In the genomic region with DNA sequence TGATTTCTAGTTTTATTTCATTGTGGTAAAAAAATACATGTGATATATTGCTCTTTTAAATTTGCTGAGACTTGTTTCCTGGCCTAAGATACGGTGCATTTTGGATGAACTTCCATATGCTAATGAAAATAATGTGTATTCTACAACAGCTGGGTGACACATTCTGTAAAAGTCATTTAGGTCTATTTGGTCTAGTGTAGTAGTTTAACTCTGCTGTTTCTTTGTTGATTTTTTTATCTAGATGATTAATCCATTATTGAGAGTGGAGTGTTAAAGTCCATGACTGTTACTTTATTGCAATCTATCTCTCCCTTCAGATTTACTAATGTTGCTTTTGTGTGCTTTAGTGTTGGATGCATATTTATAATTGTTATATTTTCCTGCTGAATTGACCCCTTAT, we compare ENCODE assay signal across 28 cellular contexts.
DNase-seq lines count a peak whose midpoint lies in the region; ATAC-seq and TF ChIP-seq lines count a peak whose summit lies in the region.
"Had no signal": no experiment of that assay in that cellular context is flagged by ENCODE, and none has a peak within 500 bp of the region (broad histone marks: within the 10 kb centered on the region; RNA-seq: fewer than 3 reads in every experiment).

No MANE protein-coding gene starts in this region.

- H3K27ac ChIP-seq in OCI-LY1 (ENCODE audit: low read depth, low read length, poor library complexity, severe bottlenecking) (peak overlapping the region; percentile 85), foreskin keratinocyte (no peak overlapping the region)
- H3K27ac ChIP-seq: breast epithelium, hepatocyte, sigmoid colon, SJCRH30, thyroid gland had no signal

- no peaks in the 10 kb centered on the region for H3K27me3 Mint-ChIP-seq in activated CD8-positive, alpha-beta memory T cell treated with anti-CD3 and anti-CD28 coated beads, Interleukin-2, amount 10 ng/mL, durations not matched to agents 7 days and 5 days
- no peaks in the 10 kb centered on the region for H3K27me3 Mint-ChIP-seq in dendritic cell treated with granulocyte-macrophage colony-stimulating factor and Interleukin-4, amounts not matched to agents 40 ng/mL and 50 ng/mL, for 4 days
- H3K27me3 Mint-ChIP-seq: progenitor cell of endocrine pancreas; stimulated activated naive CD8-positive, alpha-beta T cell treated with anti-CD3 and anti-CD28 coated beads, Interleukin-15, amount 100 ng/mL, for 72 hours had no signal

- intact Hi-C loops in dendritic cell treated with granulocyte-macrophage colony-stimulating factor and Interleukin-4, amounts not matched to agents 40 ng/mL and 50 ng/mL, for 4 days (cut with micrococcal nuclease): loop anchor here (5.0 kb wide), 1 partner anchor 39 kb away; no protein-coding TSS in a partner anchor

- no peak for ATAC-seq in activated CD8-positive, alpha-beta memory T cell treated with anti-CD3 and anti-CD28 coated beads, Interleukin-2, amount 10 ng/mL, durations not matched to agents 7 days and 5 days
- ATAC-seq in stimulated activated effector memory CD8-positive, alpha-beta T cell treated with anti-CD3 and anti-CD28 coated beads, Interleukin-12 subunit alpha, Interleukin-12 subunit beta, amount 100 ng/mL, for 72 hours: peak; percentile 74
- no peak for ATAC-seq in GM18517 (IDR thresholded peaks at IDR 0.05; ENCODE audit: unreplicated experiment)
- ATAC-seq in foreskin keratinocyte: no peak
- ATAC-seq: left colon; stimulated activated naive CD8-positive, alpha-beta T cell treated with anti-CD3 and anti-CD28 coated beads, Interleukin-15, amount 100 ng/mL, for 72 hours had no signal

- no peak overlapping the region for H3K4me3 ChIP-seq in OCI-LY1 (ENCODE audit: low read depth, low read length, poor library complexity, severe bottlenecking)
- H3K4me3 ChIP-seq: breast epithelium, hepatocyte, sigmoid colon, SJCRH30, thyroid gland had no signal

- 0 out of 2 replicates have a peak overlapping the region, but pooled peaks have one; percentile 29 for H3K9ac ChIP-seq in OCI-LY1 (ENCODE audit: low read length)

- TF ChIP-seq CTCF in OCI-LY1 (IDR thresholded peaks at IDR 0.05; ENCODE audit: low read length): no peak
- TF ChIP-seq CTCF in foreskin keratinocyte (conservative IDR thresholded peaks at IDR 0.05): no peak

- H3K9me3 Mint-ChIP-seq in activated CD8-positive, alpha-beta memory T cell treated with anti-CD3 and anti-CD28 coated beads, Interleukin-2, amount 10 ng/mL, durations not matched to agents 7 days and 5 days (ENCODE audit: low read depth): peaks cover 5% of the 10 kb centered on the region
- no peaks in the 10 kb centered on the region for H3K9me3 Mint-ChIP-seq in dendritic cell treated with granulocyte-macrophage colony-stimulating factor and Interleukin-4, amounts not matched to agents 40 ng/mL and 50 ng/mL, for 4 days
- no peaks in the 10 kb centered on the region for H3K9me3 Mint-ChIP-seq in stimulated activated effector memory CD8-positive, alpha-beta T cell treated with anti-CD3 and anti-CD28 coated beads, Interleukin-12 subunit alpha, Interleukin-12 subunit beta, amount 100 ng/mL, for 72 hours

- H3K27ac Mint-ChIP-seq in activated CD8-positive, alpha-beta memory T cell treated with anti-CD3 and anti-CD28 coated beads, Interleukin-2, amount 10 ng/mL, durations not matched to agents 7 days and 5 days: peak overlapping the region; percentile 14
- peak overlapping the region; percentile 26 for H3K27ac Mint-ChIP-seq in dendritic cell treated with granulocyte-macrophage colony-stimulating factor and Interleukin-4, amounts not matched to agents 40 ng/mL and 50 ng/mL, for 4 days
- peak overlapping the region; percentile 32 for H3K27ac Mint-ChIP-seq in stimulated activated effector memory CD8-positive, alpha-beta T cell treated with anti-CD3 and anti-CD28 coated beads, Interleukin-12 subunit alpha, Interleukin-12 subunit beta, amount 100 ng/mL, for 72 hours
- H3K27ac Mint-ChIP-seq: progenitor cell of endocrine pancreas; stimulated activated naive CD8-positive, alpha-beta T cell treated with anti-CD3 and anti-CD28 coated beads, Interleukin-15, amount 100 ng/mL, for 72 hours had no signal

- H3F3A ChIP-seq in OCI-LY1 (ENCODE audit: insufficient read depth, low read length): no peaks in the 10 kb centered on the region

- peaks cover 26% of the 10 kb centered on the region for H3K4me1 Mint-ChIP-seq in activated CD8-positive, alpha-beta memory T cell treated with anti-CD3 and anti-CD28 coated beads, Interleukin-2, amount 10 ng/mL, durations not matched to agents 7 days and 5 days
- peaks cover 55% of the 10 kb centered on the region for H3K4me1 Mint-ChIP-seq in dendritic cell treated with granulocyte-macrophage colony-stimulating factor and Interleukin-4, amounts not matched to agents 40 ng/mL and 50 ng/mL, for 4 days (ENCODE audit: low read depth)
- H3K4me1 Mint-ChIP-seq in stimulated activated effector memory CD8-positive, alpha-beta T cell treated with anti-CD3 and anti-CD28 coated beads, Interleukin-12 subunit alpha, Interleukin-12 subunit beta, amount 100 ng/mL, for 72 hours: peaks cover 37% of the 10 kb centered on the region

- no peak overlapping the region for H2AFZ ChIP-seq in OCI-LY1 (ENCODE audit: low read length)
- H2AFZ ChIP-seq: hepatocyte had no signal

- CTCF ChIA-PET in activated CD8-positive, alpha-beta memory T cell treated with anti-CD3 and anti-CD28 coated beads, Interleukin-2, amount 10 ng/mL, durations not matched to agents 7 days and 5 days (lab: Charles Lee): no interaction called here

- peaks cover 7% of the 10 kb centered on the region for H3K9me3 ChIP-seq in OCI-LY1 (ENCODE audit: low read length)
- H3K9me3 ChIP-seq: breast epithelium, sigmoid colon, SJCRH30, thyroid gland had no signal

- H3K4me1 ChIP-seq in OCI-LY1 (ENCODE audit: insufficient read depth, low read length, severe bottlenecking) (peaks cover 72% of the 10 kb centered on the region), foreskin keratinocyte (no peaks in the 10 kb centered on the region)
- H3K4me1 ChIP-seq: breast epithelium, sigmoid colon, SJCRH30, thyroid gland had no signal

- peak overlapping the region; percentile 48 for H3K4me2 ChIP-seq in OCI-LY1 (ENCODE audit: low read length)
- H3K4me2 ChIP-seq: hepatocyte had no signal

- H3K79me2 ChIP-seq in OCI-LY1 (ENCODE audit: insufficient read depth, low read length): no peaks in the 10 kb centered on the region
- H3K79me2 ChIP-seq: hepatocyte had no signal

- H3K9me2 ChIP-seq in OCI-LY1 (ENCODE audit: low read depth, low read length): no peaks in the 10 kb centered on the region

- H3K4me3 Mint-ChIP-seq in activated CD8-positive, alpha-beta memory T cell treated with anti-CD3 and anti-CD28 coated beads, Interleukin-2, amount 10 ng/mL, durations not matched to agents 7 days and 5 days: no peak overlapping the region
- H3K4me3 Mint-ChIP-seq in dendritic cell treated with granulocyte-macrophage colony-stimulating factor and Interleukin-4, amounts not matched to agents 40 ng/mL and 50 ng/mL, for 4 days: no peak overlapping the region
- H3K4me3 Mint-ChIP-seq in stimulated activated effector memory CD8-positive, alpha-beta T cell treated with anti-CD3 and anti-CD28 coated beads, Interleukin-12 subunit alpha, Interleukin-12 subunit beta, amount 100 ng/mL, for 72 hours: no peak overlapping the region

- no peak for DNase-seq in activated CD8-positive, alpha-beta memory T cell treated with anti-CD3 and anti-CD28 coated beads, Interleukin-2, amount 10 ng/mL, durations not matched to agents 7 days and 5 days
- DNase-seq in activated CD8-positive, alpha-beta memory T cell treated with anti-CD3 and anti-CD28 coated beads, Interleukin-2, amount 50 U/mL, for 48 hours: no peak
- no peak for DNase-seq in stimulated activated effector memory CD8-positive, alpha-beta T cell treated with anti-CD3 and anti-CD28 coated beads, Interleukin-12 subunit alpha, Interleukin-12 subunit beta, amount 100 ng/mL, for 72 hours (ENCODE audit: low spot score in 2 of 2)
- DNase-seq in SHP77 treated with DMSO at 0.1 percent for 48 hours (lab: John Stamatoyannopoulos, UW) (no peak), foreskin keratinocyte (no peak)
- DNase-seq: activated CD4-positive, alpha-beta T cell treated with anti-CD3 and anti-CD28 coated beads for 1 hour; activated CD8-positive, alpha-beta T cell treated with anti-CD3 and anti-CD28 coated beads, Interleukin-2, amount 10 ng/mL, durations not matched to agents 7 days and 5 days; amygdala; DMS153; effector CD4-positive, alpha-beta T cell; erythroblast; foreskin fibroblast; H7; left colon; NCI-H1105 treated with DMSO at 0.1 percent for 48 hours; NCI-H1930; NCI-H526 treated with DMSO at 0.1 percent for 48 hours; sigmoid colon; SJCRH30; stimulated activated CD4-positive, alpha-beta T cell treated with anti-CD3 and anti-CD28 coated beads, Interleukin-15, amount 100 ng/mL, for 24 hours; stimulated activated naive CD8-positive, alpha-beta T cell treated with anti-CD3 and anti-CD28 coated beads, Interleukin-15, amount 100 ng/mL, for 72 hours; thyroid gland had no signal

- peaks cover 17% of the 10 kb centered on the region for H3K36me3 Mint-ChIP-seq in activated CD8-positive, alpha-beta memory T cell treated with anti-CD3 and anti-CD28 coated beads, Interleukin-2, amount 10 ng/mL, durations not matched to agents 7 days and 5 days
- no peaks in the 10 kb centered on the region for H3K36me3 Mint-ChIP-seq in dendritic cell treated with granulocyte-macrophage colony-stimulating factor and Interleukin-4, amounts not matched to agents 40 ng/mL and 50 ng/mL, for 4 days (ENCODE audit: low read depth)
- H3K36me3 Mint-ChIP-seq in stimulated activated effector memory CD8-positive, alpha-beta T cell treated with anti-CD3 and anti-CD28 coated beads, Interleukin-12 subunit alpha, Interleukin-12 subunit beta, amount 100 ng/mL, for 72 hours: no peaks in the 10 kb centered on the region

- peaks cover 6% of the 10 kb centered on the region; the same call in 1 of the 2 replicates for H3K36me3 ChIP-seq in OCI-LY1 (ENCODE audit: insufficient read depth, low read length)
- H3K36me3 ChIP-seq: breast epithelium, sigmoid colon, SJCRH30, thyroid gland had no signal

- H4K20me1 ChIP-seq in OCI-LY1 (ENCODE audit: insufficient read depth, low read length): no peaks in the 10 kb centered on the region

- H3K27me3 ChIP-seq in OCI-LY1 (ENCODE audit: insufficient read depth, low read length) (no peaks in the 10 kb centered on the region), foreskin keratinocyte (peaks cover 2% of the 10 kb centered on the region)
- H3K27me3 ChIP-seq: breast epithelium, hepatocyte, sigmoid colon, SJCRH30, thyroid gland had no signal
